ENCODE assay signal across 8 cellular contexts in the genomic region with DNA sequence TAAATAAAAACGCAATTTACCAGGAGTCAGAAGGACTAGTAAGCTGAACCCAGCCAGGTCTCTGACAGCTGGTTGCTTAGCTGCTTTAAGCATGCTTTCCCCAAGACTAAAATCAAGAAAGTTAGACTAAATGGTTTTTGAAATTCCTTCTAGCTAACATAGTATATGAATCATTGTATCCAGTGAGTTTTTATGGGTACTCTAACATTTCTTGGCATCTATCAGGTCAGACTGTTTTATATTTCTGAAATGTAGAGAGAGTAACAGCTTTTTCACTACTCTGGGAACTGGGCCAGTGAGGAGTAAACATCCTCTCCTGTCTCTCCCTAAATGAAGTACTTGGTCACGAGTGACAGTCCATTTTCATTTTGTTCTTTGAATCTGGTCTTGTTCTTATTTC. TPM values are rescaled to one million over a fixed set of nuclear protein-coding genes. Genes with fewer than 3 reads are reported as not detected.
DNase-seq lines count a peak whose midpoint lies in the region; ATAC-seq and TF ChIP-seq lines count a peak whose summit lies in the region.

No MANE protein-coding gene starts in this region.

- POLR2A ChIA-PET in RWPE1 (lab: Yijun Ruan, JAX; ENCODE audit: low non-redundant PET): no interaction called here

- CTCF ChIA-PET in RWPE1 (lab: Yijun Ruan, JAX): interaction anchor here (0.6 kb wide), 1 partner anchor 84 kb away, joined by 5 read pairs; no protein-coding TSS in a partner anchor

- DNase-seq in GM04503 (ENCODE audit: low read depth) (peak; percentile 91), RWPE1 (ENCODE audit: low spot score) (peak; percentile 42), fibroblast of villous mesenchyme (ENCODE audit: low read depth) (peak; percentile 96), sigmoid colon (peak; percentile 79), mesendoderm (no peak)

- no peak overlapping the region for H4K8ac ChIP-seq in mesendoderm (ENCODE audit: low read depth, low read length)

- peaks cover 15% of the 10 kb centered on the region for H3K79me2 ChIP-seq in mesendoderm (ENCODE audit: control insufficient read depth, insufficient read depth, low read length)

- TF ChIP-seq EP300 in sigmoid colon (IDR thresholded peaks at IDR 0.05): peak in 1 of 4 donors; percentile 39

- no peaks in the 10 kb centered on the region for H3K36me3 ChIP-seq in sigmoid colon
- H3K36me3 ChIP-seq in mesendoderm (ENCODE audit: control insufficient read depth, insufficient read depth, low read length): no peaks in the 10 kb centered on the region

- H3K4me2 ChIP-seq in mesendoderm (ENCODE audit: low read length): no peak overlapping the region

- H3K4me3 ChIP-seq in fibroblast of villous mesenchyme (ENCODE audit: low read depth, low read length) (peak overlapping the region; percentile 19), sigmoid colon (no peak overlapping the region), mesendoderm (ENCODE audit: low read length) (no peak overlapping the region)

- no peak for TF ChIP-seq POLR2A in sigmoid colon (IDR thresholded peaks at IDR 0.05)

- ATAC-seq in HG02973 (IDR thresholded peaks at IDR 0.05; ENCODE audit: unreplicated experiment) (no peak), HG03460 (IDR thresholded peaks at IDR 0.05; ENCODE audit: unreplicated experiment) (no peak), HG02642 (IDR thresholded peaks at IDR 0.05; ENCODE audit: poor library complexity, unreplicated experiment) (no peak)

- TF ChIP-seq CTCF in RWPE1 (conservative IDR thresholded peaks at IDR 0.05; ENCODE audit: low read depth) (no peak), fibroblast of villous mesenchyme (IDR thresholded peaks at IDR 0.05; ENCODE audit: insufficient read depth, low read depth, low read length) (no peak), sigmoid colon (IDR thresholded peaks at IDR 0.05) (no peak)

- H3K27ac ChIP-seq in RWPE1 (no peak overlapping the region), sigmoid colon (peak overlapping the region; percentile 52 to 62 (median 60)), mesendoderm (ENCODE audit: low read depth, low read length) (no peak overlapping the region)

- no peak overlapping the region for H3K4ac ChIP-seq in mesendoderm (ENCODE audit: low read depth, low read length)

- peaks cover 0 to 5% (median 2%) of the 10 kb centered on the region in 4 donors for H3K9me3 ChIP-seq in sigmoid colon

- H3K23ac ChIP-seq in mesendoderm (ENCODE audit: low read length): no peak overlapping the region

- no peak overlapping the region for H3K18ac ChIP-seq in mesendoderm (ENCODE audit: low read length)

- H4K5ac ChIP-seq in mesendoderm (ENCODE audit: low read length): no peak overlapping the region

- no peak overlapping the region for H3K9ac ChIP-seq in mesendoderm (ENCODE audit: low read length)

- H2AK5ac ChIP-seq in mesendoderm (ENCODE audit: low read length): no peak overlapping the region

- no peak overlapping the region for H3K56ac ChIP-seq in mesendoderm (ENCODE audit: low read length)

- no peak overlapping the region for H2BK15ac ChIP-seq in mesendoderm (replicated peaks; ENCODE audit: low read depth)

- peaks cover 0 to 33% (median 18%) of the 10 kb centered on the region in 4 donors for H3K4me1 ChIP-seq in sigmoid colon
- H3K4me1 ChIP-seq in mesendoderm (ENCODE audit: control insufficient read depth, low read depth, low read length): no peaks in the 10 kb centered on the region

- intact Hi-C loops in sigmoid colon (cut with DNase I): loop anchor here (5.0 to 10.0 kb wide), 2 partner anchors 49 to 163 kb away; a partner anchor contains a TSS

- H3K79me1 ChIP-seq in mesendoderm (ENCODE audit: low read length): peaks cover 12% of the 10 kb centered on the region

- H2BK120ac ChIP-seq in mesendoderm (ENCODE audit: low read depth, low read length): no peak overlapping the region

- WGBS in sigmoid colon, 2 donors: 14 to 41% methylated on average over 2 of the region's 2 CpGs
- no CpG with 5 or more reads among the region's 2 CpGs for WGBS in mesendoderm (ENCODE audit: extremely low coverage, insufficient coverage, low lambda C conversion rate)

- H2BK5ac ChIP-seq in mesendoderm (ENCODE audit: low read length): no peak overlapping the region

- H3K27me3 ChIP-seq in sigmoid colon (no peaks in the 10 kb centered on the region), mesendoderm (ENCODE audit: insufficient read depth, low read length, poor library complexity) (no peaks in the 10 kb centered on the region)

RNA-seq across cellular contexts. Expression of a gene that starts 47.4 kb away (rescaled TPM):
- total RNA-seq in fibroblast of villous mesenchyme (41.2 and 56.1 TPM in 2 replicates), sigmoid colon (10 to 100 TPM; 25.5 to 43.4 (median 37.1) TPM)
- polyA plus RNA-seq in sigmoid colon: 10 to 100 TPM in 1 of 3 donors, 1 to 10 TPM in 2; 9.6 to 13.9 (median 9.7) TPM
- polyA plus RNA-seq in mesendoderm (2013, experiment 1 of 2): 14.1 TPM
- polyA plus RNA-seq in mesendoderm (2013, experiment 2 of 2): 14.7 TPM

Comparison
In these comparisons a context has a peak if more than half of its experiments do, and no peak if none do; other contexts are left out.
1. H3K27ac ChIP-seq: peak in sigmoid colon (4 of 4); none in RWPE1 (single experiment) and mesendoderm (single experiment).